16 cellular contexts compared by ENCODE assay signal in genomic region chr20:47133809-47134456, GRCh38.
DNase-seq lines count a peak whose midpoint lies in the region; ATAC-seq and TF ChIP-seq lines count a peak whose summit lies in the region.
"Had no signal": no experiment of that assay in that cellular context is flagged by ENCODE, and none has a peak within 500 bp of the region (broad histone marks: within the 10 kb centered on the region; RNA-seq: fewer than 3 reads in every experiment).

No MANE protein-coding gene starts in this region.

- in situ Hi-C loops in astrocyte of the spinal cord (cut with HindIII; ENCODE audit: low sequenced_read_pairs) = no loop called here

- H3K4me1 Mint-ChIP-seq in activated CD4-positive, alpha-beta T cell treated with anti-CD3 and anti-CD28 coated beads, Interleukin-2, amount 10 ng/mL, durations not matched to agents 24 days and 14 days = no peaks in the 10 kb centered on the region
- H3K4me1 Mint-ChIP-seq: B cell, naive B cell had no signal

- ATAC-seq in HG03378 (IDR thresholded peaks at IDR 0.05; ENCODE audit: unreplicated experiment) = no peak
- ATAC-seq in GM21576 (IDR thresholded peaks at IDR 0.05; ENCODE audit: unreplicated experiment) = no peak

- DNase-seq in AG08395 (ENCODE audit: low spot score) (peak; percentile 77), HT1080 (ENCODE audit: low read depth) (peak; percentile 33), astrocyte of the spinal cord (ENCODE audit: low read depth, low spot score) (peak; percentile 48), islet precursor cell (peak; percentile 68), substantia nigra (lab: John Stamatoyannopoulos, UW) (no peak)
- DNase-seq in activated CD4-positive, alpha-beta T cell treated with anti-CD3 and anti-CD28 coated beads, Interleukin-2, amount 10 ng/mL, durations not matched to agents 24 days and 14 days = no peak
- DNase-seq: activated T-cell treated with anti-CD3 and anti-CD28 coated beads, Interleukin-2, amount 50 U/mL, for 1 hour; endodermal cell; naive B cell; RPMI8226 had no signal

- H3K27ac Mint-ChIP-seq in activated CD4-positive, alpha-beta T cell treated with anti-CD3 and anti-CD28 coated beads, Interleukin-2, amount 10 ng/mL, durations not matched to agents 24 days and 14 days = no peak overlapping the region
- H3K27ac Mint-ChIP-seq: B cell, endodermal cell, naive B cell had no signal

- H3K4me3 Mint-ChIP-seq in activated CD4-positive, alpha-beta T cell treated with anti-CD3 and anti-CD28 coated beads, Interleukin-2, amount 10 ng/mL, durations not matched to agents 24 days and 14 days = no peak overlapping the region
- H3K4me3 Mint-ChIP-seq: B cell, endodermal cell, naive B cell had no signal

- peaks cover 19% of the 10 kb centered on the region for H3K27me3 Mint-ChIP-seq in activated CD4-positive, alpha-beta T cell treated with anti-CD3 and anti-CD28 coated beads, Interleukin-2, amount 10 ng/mL, durations not matched to agents 24 days and 14 days

- no peak for TF ChIP-seq CTCF in astrocyte of the spinal cord (IDR thresholded peaks at IDR 0.05; ENCODE audit: low read depth, low read length)

- H3K27ac ChIP-seq in substantia nigra (ENCODE audit: low read depth, low read length, poor library complexity, severe bottlenecking) = no peak overlapping the region
- H3K27ac ChIP-seq: ascending aorta, skin epidermis, upper lobe of left lung had no signal

- intact Hi-C loops in activated CD4-positive, alpha-beta T cell treated with anti-CD3 and anti-CD28 coated beads, Interleukin-2, amount 10 ng/mL, durations not matched to agents 24 days and 14 days (cut with micrococcal nuclease) = no loop called here

- no peaks in the 10 kb centered on the region for H3K36me3 Mint-ChIP-seq in activated CD4-positive, alpha-beta T cell treated with anti-CD3 and anti-CD28 coated beads, Interleukin-2, amount 10 ng/mL, durations not matched to agents 24 days and 14 days (ENCODE audit: low read depth)
- H3K36me3 Mint-ChIP-seq: naive B cell had no signal

- H3K9me3 Mint-ChIP-seq in activated CD4-positive, alpha-beta T cell treated with anti-CD3 and anti-CD28 coated beads, Interleukin-2, amount 10 ng/mL, durations not matched to agents 24 days and 14 days = no peaks in the 10 kb centered on the region

- H3K4me3 ChIP-seq in astrocyte of the spinal cord (ENCODE audit: low read depth, low read length) = no peak overlapping the region
- H3K4me3 ChIP-seq: ascending aorta, skin epidermis, upper lobe of left lung had no signal

Comparison
In these comparisons a context has a peak if more than half of its experiments do, and no peak if none do; other contexts are left out.
1. DNase-seq: peak in AG08395 (single experiment), HT1080 (single experiment), astrocyte of the spinal cord (single experiment) and islet precursor cell (single experiment); none in activated CD4-positive, alpha-beta T cell treated with anti-CD3 and anti-CD28 coated beads, Interleukin-2, amount 10 ng/mL, durations not matched to agents 24 days and 14 days (single experiment) and substantia nigra (0 of 49).